Comparison of ENCODE assay signal across 15 cellular contexts in the genomic region with DNA sequence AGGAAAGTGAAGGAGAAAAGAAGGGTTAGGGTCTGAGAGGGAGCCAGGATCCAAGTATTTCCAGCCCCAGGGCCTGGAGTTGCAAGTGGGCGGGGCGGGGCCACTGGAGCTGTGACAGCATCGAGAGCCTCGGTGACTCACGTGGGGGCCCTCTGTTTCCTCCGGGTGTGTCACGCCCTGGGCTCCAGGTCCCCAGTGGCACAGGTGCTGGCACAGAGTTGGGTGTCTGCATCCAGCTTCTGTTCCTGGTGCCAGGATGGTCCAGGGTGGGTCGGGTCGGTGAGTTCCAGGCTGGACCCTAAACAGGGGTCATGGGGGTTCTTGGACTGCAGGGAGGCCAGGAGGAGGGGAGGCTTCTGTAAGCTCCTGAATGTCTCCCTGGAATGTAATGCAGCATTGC. TPM values are rescaled to one million over a fixed set of nuclear protein-coding genes. Genes with fewer than 3 reads are reported as not detected.
DNase-seq lines count a peak whose midpoint lies in the region; ATAC-seq and TF ChIP-seq lines count a peak whose summit lies in the region.
"Had no signal": no experiment of that assay in that cellular context is flagged by ENCODE, and none has a peak within 500 bp of the region (broad histone marks: within the 10 kb centered on the region; RNA-seq: fewer than 3 reads in every experiment).

No MANE protein-coding gene starts in this region.

- peaks cover 34% of the 10 kb centered on the region for H3K4me1 Mint-ChIP-seq in activated CD4-positive, alpha-beta T cell treated with anti-CD3 and anti-CD28 coated beads for 36 hours
- peaks cover 31% of the 10 kb centered on the region for H3K4me1 Mint-ChIP-seq in activated CD8-positive, alpha-beta memory T cell treated with anti-CD3 and anti-CD28 coated beads, Interleukin-2, amount 10 ng/mL, durations not matched to agents 7 days and 5 days
- peaks cover 10% of the 10 kb centered on the region for H3K4me1 Mint-ChIP-seq in osteocyte (ENCODE audit: unreplicated experiment)

- no peaks in the 10 kb centered on the region for H3K9me3 Mint-ChIP-seq in activated CD4-positive, alpha-beta T cell treated with anti-CD3 and anti-CD28 coated beads for 36 hours (ENCODE audit: low read depth)
- no peaks in the 10 kb centered on the region for H3K9me3 Mint-ChIP-seq in activated CD8-positive, alpha-beta memory T cell treated with anti-CD3 and anti-CD28 coated beads, Interleukin-2, amount 10 ng/mL, durations not matched to agents 7 days and 5 days (ENCODE audit: low read depth)
- no peaks in the 10 kb centered on the region for H3K9me3 Mint-ChIP-seq in osteocyte (ENCODE audit: unreplicated experiment)
- H3K9me3 Mint-ChIP-seq: T-cell had no signal

- H3K36me3 Mint-ChIP-seq in activated CD4-positive, alpha-beta T cell treated with anti-CD3 and anti-CD28 coated beads for 36 hours (ENCODE audit: low read depth) = no peaks in the 10 kb centered on the region
- H3K36me3 Mint-ChIP-seq in activated CD8-positive, alpha-beta memory T cell treated with anti-CD3 and anti-CD28 coated beads, Interleukin-2, amount 10 ng/mL, durations not matched to agents 7 days and 5 days = no peaks in the 10 kb centered on the region
- H3K36me3 Mint-ChIP-seq in osteocyte (ENCODE audit: unreplicated experiment) = no peaks in the 10 kb centered on the region
- H3K36me3 Mint-ChIP-seq: T-cell had no signal

- peaks cover 49% of the 10 kb centered on the region for H3K27me3 Mint-ChIP-seq in activated CD4-positive, alpha-beta T cell treated with anti-CD3 and anti-CD28 coated beads for 36 hours
- H3K27me3 Mint-ChIP-seq in activated CD8-positive, alpha-beta memory T cell treated with anti-CD3 and anti-CD28 coated beads, Interleukin-2, amount 10 ng/mL, durations not matched to agents 7 days and 5 days = peaks cover 55% of the 10 kb centered on the region
- H3K27me3 Mint-ChIP-seq in osteocyte (ENCODE audit: unreplicated experiment) = peaks cover 60% of the 10 kb centered on the region

- H3K9me3 ChIP-seq in HEK293 (ENCODE audit: control insufficient read depth, insufficient read depth, low read depth, low read length) = no peaks in the 10 kb centered on the region
- H3K9me3 ChIP-seq in A673 (ENCODE audit: low read depth, low read length, poor library complexity, severe bottlenecking) = no peaks in the 10 kb centered on the region
- H3K9me3 ChIP-seq: neutrophil had no signal

- H3K4me3 Mint-ChIP-seq in activated CD4-positive, alpha-beta T cell treated with anti-CD3 and anti-CD28 coated beads for 36 hours = no peak overlapping the region
- H3K4me3 Mint-ChIP-seq in activated CD8-positive, alpha-beta memory T cell treated with anti-CD3 and anti-CD28 coated beads, Interleukin-2, amount 10 ng/mL, durations not matched to agents 7 days and 5 days = no peak overlapping the region
- H3K4me3 Mint-ChIP-seq in osteocyte (ENCODE audit: unreplicated experiment) = no peak overlapping the region
- H3K4me3 Mint-ChIP-seq: T-cell had no signal

- peaks cover 3% of the 10 kb centered on the region; the same call in 1 of the 2 replicates for H3K4me1 ChIP-seq in HEK293 (ENCODE audit: control insufficient read depth, insufficient read depth, low read length)
- H3K4me1 ChIP-seq in A673 (ENCODE audit: insufficient read depth, low read length, poor library complexity, severe bottlenecking) = no peaks in the 10 kb centered on the region

- TF ChIP-seq CTCF in HEK293 (tag by site-specific recombination; IDR thresholded peaks at IDR 0.05) (no peak), osteocyte (IDR thresholded peaks at IDR 0.05) (no peak), A673 (conservative IDR thresholded peaks at IDR 0.05; ENCODE audit: low read depth, low read length) (no peak)

- CTCF ChIA-PET in activated CD4-positive, alpha-beta T cell treated with anti-CD3 and anti-CD28 coated beads for 36 hours (lab: Charles Lee) = interaction anchor here (0.6 to 2.5 kb wide), 5 partner anchors 9 to 1376 kb away, joined by 3 to 7 read pairs (median 4); no protein-coding TSS in a partner anchor
- CTCF ChIA-PET in HEK293 (lab: Yijun Ruan, JAX) = interaction anchor here (0.6 to 2.5 kb wide), 8 partner anchors 8 to 419 kb away, joined by 3 to 8 read pairs (median 3); no protein-coding TSS in a partner anchor
- CTCF ChIA-PET in activated CD8-positive, alpha-beta memory T cell treated with anti-CD3 and anti-CD28 coated beads, Interleukin-2, amount 10 ng/mL, durations not matched to agents 7 days and 5 days (lab: Charles Lee) = interaction anchor here (0.7 to 1.0 kb wide), 2 partner anchors 8 to 77 kb away, joined by 3 to 5 read pairs; no protein-coding TSS in a partner anchor
- CTCF ChIA-PET in A673 (lab: Charles Lee) = no interaction called here

- H3K27ac ChIP-seq in HEK293 (ENCODE audit: extremely low read depth, low read depth, low read length) (no peak overlapping the region), A673 (ENCODE audit: low read depth, low read length, poor library complexity, severe bottlenecking) (no peak overlapping the region)
- H3K27ac ChIP-seq: neutrophil, skin epidermis had no signal

- BruUV-seq in A673 (replicated peaks; lab: Mats Ljungman, UMichigan) = no TSS peak

- no peak for ATAC-seq in activated CD4-positive, alpha-beta T cell treated with anti-CD3 and anti-CD28 coated beads for 36 hours
- no peak for ATAC-seq in activated CD8-positive, alpha-beta memory T cell treated with anti-CD3 and anti-CD28 coated beads, Interleukin-2, amount 10 ng/mL, durations not matched to agents 7 days and 5 days
- ATAC-seq in HG03432 (IDR thresholded peaks at IDR 0.05; ENCODE audit: unreplicated experiment) (no peak), HG02571 (IDR thresholded peaks at IDR 0.05; ENCODE audit: unreplicated experiment) (no peak)
- ATAC-seq: T-cell had no signal

- DNase-seq in activated CD4-positive, alpha-beta T cell treated with anti-CD3 and anti-CD28 coated beads for 36 hours = peak; percentile 80
- no peak for DNase-seq in activated CD4-positive, alpha-beta T cell treated with anti-CD3 and anti-CD28 coated beads for 1 hour
- DNase-seq in activated CD8-positive, alpha-beta memory T cell treated with anti-CD3 and anti-CD28 coated beads, Interleukin-2, amount 10 ng/mL, durations not matched to agents 7 days and 5 days = peak; percentile 57
- DNase-seq in osteocyte (ENCODE audit: extremely low spot score, unreplicated experiment) = peak; percentile 73
- no peak for DNase-seq in A673 (ENCODE audit: low spot score)
- DNase-seq: cortex of kidney, KBM-7, NCI-H2081 had no signal

- H3K4me3 ChIP-seq in HEK293 (ENCODE audit: low read depth, low read length) (no peak overlapping the region), A673 (ENCODE audit: low read depth, low read length, poor library complexity, severe bottlenecking) (no peak overlapping the region)
- H3K4me3 ChIP-seq: skin epidermis had no signal

- intact Hi-C loops in activated CD4-positive, alpha-beta T cell treated with anti-CD3 and anti-CD28 coated beads for 36 hours (cut with DNase I, micrococcal nuclease) = loop anchor here in 1 of 2 experiments (5.0 to 10.0 kb wide), 4 partner anchors 441 to 1446 kb away; partner anchors contain the start of genes GINM1, PLEKHG1 and RMND1
- intact Hi-C loops in A673 (cut with micrococcal nuclease; ENCODE audit: unreplicated experiment) = no loop called here

- H3K27me3 ChIP-seq in A673 (replicated peaks; ENCODE audit: insufficient read depth, low read depth, low read length, poor library complexity) = peaks cover 33% of the 10 kb centered on the region

- H3K27ac Mint-ChIP-seq in activated CD4-positive, alpha-beta T cell treated with anti-CD3 and anti-CD28 coated beads for 36 hours = no peak overlapping the region
- H3K27ac Mint-ChIP-seq in activated CD8-positive, alpha-beta memory T cell treated with anti-CD3 and anti-CD28 coated beads, Interleukin-2, amount 10 ng/mL, durations not matched to agents 7 days and 5 days = no peak overlapping the region
- H3K27ac Mint-ChIP-seq in osteocyte (ENCODE audit: unreplicated experiment) = no peak overlapping the region

- H3K36me3 ChIP-seq in HEK293 (ENCODE audit: control insufficient read depth in 2 of 2, insufficient read depth in 1 of 2, low read length in 2 of 2) = no peaks in the 10 kb centered on the region
- no peaks in the 10 kb centered on the region for H3K36me3 ChIP-seq in A673 (ENCODE audit: insufficient read depth, low read length, poor library complexity, severe bottlenecking)
- H3K36me3 ChIP-seq: neutrophil had no signal

- POLR2A ChIA-PET in activated CD4-positive, alpha-beta T cell treated with anti-CD3 and anti-CD28 coated beads for 36 hours (lab: Charles Lee) = no interaction called here
- POLR2A ChIA-PET in HEK293 (lab: Yijun Ruan, JAX) = interaction anchor here (0.9 kb wide), 1 partner anchor 45 kb away, joined by 3 read pairs; the partner anchor contains the start of gene ULBP1
- POLR2A ChIA-PET in A673 (lab: Charles Lee; ENCODE audit: low non-redundant PET) = no interaction called here

TF ChIP-seq in HEK293, 187 proteins besides CTCF, POLR2A, EP300 and RAD21 (continues in another document):
- TF ChIP-seq ZBTB7A (tag by site-specific recombination; IDR thresholded peaks at IDR 0.05; ENCODE audit: low read depth) (no peak), ZNF776 (tag by site-specific recombination; IDR thresholded peaks at IDR 0.05; ENCODE audit: borderline replicate concordance) (no peak), PRDM6 (tag by site-specific recombination; IDR thresholded peaks at IDR 0.05) (no peak), ZNF404 (tag by site-specific recombination; IDR thresholded peaks at IDR 0.05) (no peak), ZBTB8A (tag by site-specific recombination; IDR thresholded peaks at IDR 0.05) (no peak)

RNA-seq across cellular contexts. Expression of gene RAET1L, which starts 16.7 kb away (rescaled TPM):
- total RNA-seq in activated CD4-positive, alpha-beta T cell treated with anti-CD3 and anti-CD28 coated beads for 36 hours = not detected
- not detected for total RNA-seq in activated CD8-positive, alpha-beta memory T cell treated with anti-CD3 and anti-CD28 coated beads, Interleukin-2, amount 10 ng/mL, durations not matched to agents 7 days and 5 days
- not detected in 2 replicates for total RNA-seq in osteocyte
- total RNA-seq in A673 (2021) = not detected in 2 replicates
- total RNA-seq: T-cell, urinary bladder had no signal

RNA-seq across cellular contexts. Expression of gene ULBP1, which starts 44.8 kb away (rescaled TPM):
- 1 to 10 TPM; 2.7 to 5.0 TPM for total RNA-seq in activated CD4-positive, alpha-beta T cell treated with anti-CD3 and anti-CD28 coated beads for 36 hours
- 1 to 10 TPM in 1 of 2 experiments, under 1 TPM in 1; 0.82 to 1.2 TPM for total RNA-seq in activated CD8-positive, alpha-beta memory T cell treated with anti-CD3 and anti-CD28 coated beads, Interleukin-2, amount 10 ng/mL, durations not matched to agents 7 days and 5 days
- 10.7 and 11.5 TPM in 2 replicates for total RNA-seq in osteocyte
- 5.2 and 7.0 TPM in 2 replicates for total RNA-seq in A673 (2021)

Comparison
In these comparisons a context has a peak if more than half of its experiments do, and no peak if none do; other contexts are left out.
1. DNase-seq: peak in activated CD4-positive, alpha-beta T cell treated with anti-CD3 and anti-CD28 coated beads for 36 hours (single experiment), activated CD8-positive, alpha-beta memory T cell treated with anti-CD3 and anti-CD28 coated beads, Interleukin-2, amount 10 ng/mL, durations not matched to agents 7 days and 5 days (single experiment) and osteocyte (single experiment); none in activated CD4-positive, alpha-beta T cell treated with anti-CD3 and anti-CD28 coated beads for 1 hour (single experiment) and A673 (single experiment).